Comparison of ENCODE assay signal across 8 cellular contexts in genomic region chr13:63636231-63636993, GRCh38.
A peak's percentile ranks its signal among the peaks of the same experiment; 100 is the strongest.
DNase-seq lines count a peak whose midpoint lies in the region; ATAC-seq and TF ChIP-seq lines count a peak whose summit lies in the region.

No MANE protein-coding gene starts in this region.

- WGBS in right cardiac atrium = 54% methylated on average over 6 of the region's 6 CpGs
- 26% methylated on average over 6 of the region's 6 CpGs for WGBS in right lobe of liver (ENCODE audit: insufficient coverage, low coverage, low lambda C conversion rate, missing lambda C conversion rate)

- no peaks in the 10 kb centered on the region for H3K4me1 Mint-ChIP-seq in T-cell

- no peaks in the 10 kb centered on the region for H3K36me3 Mint-ChIP-seq in T-cell

- H3K9me3 ChIP-seq in right cardiac atrium (ENCODE audit: control insufficient read depth, low read length) = no peaks in the 10 kb centered on the region
- no peaks in the 10 kb centered on the region for H3K9me3 ChIP-seq in right lobe of liver

- intact Hi-C loops in right cardiac atrium (cut with DNase I) (no loop called here), Right ventricle myocardium inferior (cut with DNase I) (no loop called here), right lobe of liver (cut with DNase I) (no loop called here)

- POLR2A ChIA-PET in T-cell (lab: Charles Lee) = no interaction called here

- DNase-seq in right cardiac atrium (no peak), Right ventricle myocardium inferior (ENCODE audit: missing footprints) (no peak), T-cell (no peak), right lobe of liver (no peak), NCI-H187 treated with DMSO at 0.1 percent for 48 hours (lab: John Stamatoyannopoulos, UW) (no peak)
- no peak for DNase-seq in stimulated activated naive CD4-positive, alpha-beta T cell treated with Interleukin-2 at 50 U/mL for 16 hours (lab: John Stamatoyannopoulos, UW)

- H3K4me1 ChIP-seq in right cardiac atrium (ENCODE audit: control insufficient read depth, insufficient read depth, low read length) (no peaks in the 10 kb centered on the region), right lobe of liver (no peaks in the 10 kb centered on the region)

- no peaks in the 10 kb centered on the region for H3K36me3 ChIP-seq in right lobe of liver

- H3K27ac Mint-ChIP-seq in T-cell = no peak overlapping the region

- TF ChIP-seq CTCF in right lobe of liver (IDR thresholded peaks at IDR 0.05) = peak in 3 of 4 donors; percentile 10 to 13 (median 11)

- CTCF ChIA-PET in T-cell (lab: Charles Lee) = no interaction called here

- H3K27ac ChIP-seq in right cardiac atrium (ENCODE audit: low read length) = no peak overlapping the region
- H3K27ac ChIP-seq in right lobe of liver = no peak overlapping the region

- TF ChIP-seq POLR2A in right lobe of liver (IDR thresholded peaks at IDR 0.05) = no peak

- H3K9me3 Mint-ChIP-seq in T-cell = peaks cover under 1 to 12% (median 4%) of the 10 kb centered on the region in 3 donors

- H3K4me3 Mint-ChIP-seq in T-cell = peak overlapping the region; percentile 48 to 66 (median 59)

- ATAC-seq in right cardiac atrium (no peak), Right ventricle myocardium inferior (no peak), HG03442 (IDR thresholded peaks at IDR 0.05; ENCODE audit: unreplicated experiment) (peak; percentile 76), T-cell (replicated peaks in 1 of 4) (no peak), right lobe of liver (peak in 3 of 4 donors; percentile 23 to 33 (median 31)), GM21529 (IDR thresholded peaks at IDR 0.05; ENCODE audit: unreplicated experiment) (no peak)

- H3K27me3 ChIP-seq in right cardiac atrium (ENCODE audit: control insufficient read depth, insufficient read depth) (no peaks in the 10 kb centered on the region), right lobe of liver (no peaks in the 10 kb centered on the region)

- H3K27me3 Mint-ChIP-seq in T-cell = no peaks in the 10 kb centered on the region

- H3K4me3 ChIP-seq in right cardiac atrium (ENCODE audit: low read length) (peak overlapping the region; percentile 20), right lobe of liver (no peak overlapping the region)

Comparison
In these comparisons a context has a peak if more than half of its experiments do, and no peak if none do; other contexts are left out.
1. ATAC-seq: peak in HG03442 (single experiment) and right lobe of liver (3 of 4); none in right cardiac atrium (0 of 2), Right ventricle myocardium inferior (single experiment), T-cell (0 of 4) and GM21529 (single experiment).